Comparison of ENCODE assay signal across 8 cellular contexts in the genomic region with DNA sequence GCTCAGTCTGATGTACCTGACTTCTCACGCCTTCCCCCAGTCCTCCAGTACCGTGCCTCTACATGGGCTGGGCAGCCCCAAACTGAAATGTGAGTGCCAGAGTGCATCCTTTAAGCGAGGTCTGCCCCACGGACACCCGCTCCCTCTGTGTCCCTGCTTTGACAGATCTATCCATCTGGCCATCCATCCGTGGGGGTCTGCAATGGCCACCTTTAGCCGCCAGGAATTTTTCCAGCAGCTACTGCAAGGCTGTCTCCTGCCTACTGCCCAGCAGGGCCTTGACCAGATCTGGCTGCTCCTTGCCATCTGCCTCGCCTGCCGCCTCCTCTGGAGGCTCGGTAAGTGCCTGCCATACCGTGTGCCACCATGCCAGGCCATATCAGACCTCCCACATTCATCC.
DNase-seq lines count a peak whose midpoint lies in the region; ATAC-seq and TF ChIP-seq lines count a peak whose summit lies in the region.

No MANE protein-coding gene starts in this region.

- H3K4me3 ChIP-seq in GM06990 (replicated peaks; ENCODE audit: low read depth, low read length) (peak overlapping the region; percentile 67), SK-N-MC (peak overlapping the region; percentile 84), fibroblast of mammary gland (ENCODE audit: control insufficient read depth, low read depth, low read length) (peak overlapping the region; percentile 69), retinal pigment epithelial cell (ENCODE audit: low read length) (peak overlapping the region; percentile 71)

- H3K27me3 ChIP-seq in GM06990 (replicated peaks; ENCODE audit: control insufficient read depth, insufficient read depth, low read length) = no peaks in the 10 kb centered on the region

- no peaks in the 10 kb centered on the region for H3K9me3 ChIP-seq in SK-N-MC (ENCODE audit: low read depth, low read length)

- H3K9ac ChIP-seq in SK-N-MC (ENCODE audit: insufficient read length) = no peak overlapping the region

- no peak for ATAC-seq in GM19452 (IDR thresholded peaks at IDR 0.05; ENCODE audit: unreplicated experiment)
- no peak for ATAC-seq in HG03469 (IDR thresholded peaks at IDR 0.05; ENCODE audit: unreplicated experiment)

- no peak overlapping the region for H3K27ac ChIP-seq in SK-N-MC

- no peaks in the 10 kb centered on the region; the same call in 1 of the 2 replicates for H3K36me3 ChIP-seq in GM06990 (ENCODE audit: control insufficient read depth, insufficient read depth, low read length)
- H3K36me3 ChIP-seq in SK-N-MC (ENCODE audit: insufficient read depth, low read length) = no peaks in the 10 kb centered on the region

- TF ChIP-seq CTCF in GM06990 (IDR thresholded peaks at IDR 0.05; ENCODE audit: insufficient read depth, low read length, poor library complexity, severe bottlenecking) (no peak), fibroblast of mammary gland (conservative IDR thresholded peaks at IDR 0.05; ENCODE audit: control insufficient read depth, insufficient read depth, low read depth, low read length) (no peak), retinal pigment epithelial cell (conservative IDR thresholded peaks at IDR 0.05; ENCODE audit: low read depth, low read length) (no peak)

- DNase-seq in GM06990 (ENCODE audit: extremely low read depth, insufficient read length) (no peak), SK-N-MC (ENCODE audit: low read depth, low spot score) (no peak), fibroblast of mammary gland (ENCODE audit: low read depth) (no peak), retinal pigment epithelial cell (ENCODE audit: low read depth) (no peak), NCI-H1417 treated with DMSO at 0.1 percent for 48 hours (lab: John Stamatoyannopoulos, UW) (no peak), DMS53 (lab: John Stamatoyannopoulos, UW) (no peak)
